10 cellular contexts compared by ENCODE assay signal in genomic region chr15:89751748-89752147, GRCh38. TPM values are rescaled to one million over a fixed set of nuclear protein-coding genes. Genes with fewer than 3 reads are reported as not detected.
DNase-seq lines count a peak whose midpoint lies in the region; ATAC-seq and TF ChIP-seq lines count a peak whose summit lies in the region.
"Had no signal": no experiment of that assay in that cellular context is flagged by ENCODE, and none has a peak within 500 bp of the region (broad histone marks: within the 10 kb centered on the region; RNA-seq: fewer than 3 reads in every experiment).

No MANE protein-coding gene starts in this region.

- no peaks in the 10 kb centered on the region for H3K9me3 ChIP-seq in CD4-positive, alpha-beta T cell (ENCODE audit: control insufficient read depth, low read length)
- H3K9me3 ChIP-seq: neutrophil had no signal

- no peaks in the 10 kb centered on the region for H3K36me3 Mint-ChIP-seq in CD4-positive, alpha-beta T cell (ENCODE audit: low read depth)
- H3K36me3 Mint-ChIP-seq in brain (no peaks in the 10 kb centered on the region), nephron progenitor cell (ENCODE audit: low read depth) (no peaks in the 10 kb centered on the region)

- H3K4me3 Mint-ChIP-seq in CD4-positive, alpha-beta T cell, result peak overlapping the region; percentile 62
- H3K4me3 Mint-ChIP-seq in brain, result peak overlapping the region; percentile 28 to 65 (median 51)
- H3K4me3 Mint-ChIP-seq in nephron progenitor cell, result peak overlapping the region; percentile 55

- peaks cover 18% of the 10 kb centered on the region for H3K27me3 Mint-ChIP-seq in CD4-positive, alpha-beta T cell
- H3K27me3 Mint-ChIP-seq in brain (peaks cover 7% of the 10 kb centered on the region), nephron progenitor cell (ENCODE audit: low read depth, poor library complexity) (peaks cover 43% of the 10 kb centered on the region)

- no peaks in the 10 kb centered on the region for H3K4me1 Mint-ChIP-seq in CD4-positive, alpha-beta T cell (ENCODE audit: low read depth)
- peaks cover 19% of the 10 kb centered on the region for H3K4me1 Mint-ChIP-seq in brain
- H3K4me1 Mint-ChIP-seq in nephron progenitor cell, result peaks cover 20% of the 10 kb centered on the region

- no peak overlapping the region for H3K27ac ChIP-seq in CD4-positive, alpha-beta T cell (ENCODE audit: low read depth, low read length)
- H3K27ac ChIP-seq: neutrophil had no signal

- CTCF ChIA-PET in CD4-positive, alpha-beta T cell (lab: Charles Lee), result interaction anchor here (1.0 to 2.5 kb wide), 2 partner anchors 12 to 320 kb away, joined by 3 to 8 read pairs; no protein-coding TSS in a partner anchor

- no peak overlapping the region for H3K27ac Mint-ChIP-seq in CD4-positive, alpha-beta T cell
- H3K27ac Mint-ChIP-seq in brain, result no peak overlapping the region
- H3K27ac Mint-ChIP-seq in nephron progenitor cell, result no peak overlapping the region

- ATAC-seq in CD4-positive, alpha-beta T cell (ENCODE audit: poor library complexity), result no peak
- ATAC-seq in sciatic nerve (no peak), HG03342 (IDR thresholded peaks at IDR 0.05; ENCODE audit: unreplicated experiment) (no peak)

- POLR2A ChIA-PET in CD4-positive, alpha-beta T cell (lab: Charles Lee), result no interaction called here

- no peak for DNase-seq in CD4-positive, alpha-beta T cell
- DNase-seq in HT-29 (ENCODE audit: low spot score), result peak; percentile 79
- DNase-seq in nephron progenitor cell, result no peak
- DNase-seq in sciatic nerve (ENCODE audit: low spot score), result no peak
- no peak for DNase-seq in DMS 273 treated with DMSO at 0.1 percent for 48 hours (lab: John Stamatoyannopoulos, UW)
- DNase-seq in GM03348 (ENCODE audit: low spot score), result no peak
- DNase-seq: NCI-H524 treated with DMSO at 0.1 percent for 48 hours had no signal

- H3K27me3 ChIP-seq in CD4-positive, alpha-beta T cell (ENCODE audit: control insufficient read depth, insufficient read depth, low read length), result peaks cover 8% of the 10 kb centered on the region

- no peaks in the 10 kb centered on the region for H3K9me3 Mint-ChIP-seq in CD4-positive, alpha-beta T cell
- H3K9me3 Mint-ChIP-seq in brain (no peaks in the 10 kb centered on the region), nephron progenitor cell (no peaks in the 10 kb centered on the region)

- TF ChIP-seq CTCF in CD4-positive, alpha-beta T cell (IDR thresholded peaks at IDR 0.05), result no peak
- no peak for TF ChIP-seq CTCF in brain (conservative IDR thresholded peaks at IDR 0.05)
- TF ChIP-seq CTCF in nephron progenitor cell (IDR thresholded peaks at IDR 0.05), result no peak

- intact Hi-C loops in CD4-positive, alpha-beta T cell (cut with DNase I, micrococcal nuclease), result loop anchor here in 1 of 2 experiments (5.0 kb wide), 1 partner anchor 141 kb away; the partner anchor contains the start of gene AP3S2
- intact Hi-C loops in sciatic nerve (cut with DNase I), result no loop called here

RNA-seq across cellular contexts. Expression of gene MESP1, which starts 0.7 kb away (rescaled TPM):
- under 1 TPM in 1 of 2 experiments, not detected in 1; 0.22 TPM for total RNA-seq in CD4-positive, alpha-beta T cell
- total RNA-seq in HT-29 (2014; rRNA removed; shearing (Covaris generic)), result 0.23 and 0.71 TPM in 2 replicates
- 17.5 TPM for polyA plus RNA-seq in brain (ENCODE audit: insufficient read depth, low read depth, low replicate concordance)
- total RNA-seq in sciatic nerve, result 2.1 TPM

RNA-seq across cellular contexts. Expression of gene MESP2, which starts 24.4 kb away (rescaled TPM):
- not detected for total RNA-seq in CD4-positive, alpha-beta T cell
- 0.15 TPM in 1 of 2 replicates, not detected in the other for total RNA-seq in HT-29 (2014; rRNA removed; shearing (Covaris generic))
- 1.6 TPM for polyA plus RNA-seq in brain (ENCODE audit: insufficient read depth, low read depth, low replicate concordance)
- total RNA-seq in sciatic nerve, result 0.45 TPM
